1 cellular context compared by ENCODE assay signal in the genomic region with DNA sequence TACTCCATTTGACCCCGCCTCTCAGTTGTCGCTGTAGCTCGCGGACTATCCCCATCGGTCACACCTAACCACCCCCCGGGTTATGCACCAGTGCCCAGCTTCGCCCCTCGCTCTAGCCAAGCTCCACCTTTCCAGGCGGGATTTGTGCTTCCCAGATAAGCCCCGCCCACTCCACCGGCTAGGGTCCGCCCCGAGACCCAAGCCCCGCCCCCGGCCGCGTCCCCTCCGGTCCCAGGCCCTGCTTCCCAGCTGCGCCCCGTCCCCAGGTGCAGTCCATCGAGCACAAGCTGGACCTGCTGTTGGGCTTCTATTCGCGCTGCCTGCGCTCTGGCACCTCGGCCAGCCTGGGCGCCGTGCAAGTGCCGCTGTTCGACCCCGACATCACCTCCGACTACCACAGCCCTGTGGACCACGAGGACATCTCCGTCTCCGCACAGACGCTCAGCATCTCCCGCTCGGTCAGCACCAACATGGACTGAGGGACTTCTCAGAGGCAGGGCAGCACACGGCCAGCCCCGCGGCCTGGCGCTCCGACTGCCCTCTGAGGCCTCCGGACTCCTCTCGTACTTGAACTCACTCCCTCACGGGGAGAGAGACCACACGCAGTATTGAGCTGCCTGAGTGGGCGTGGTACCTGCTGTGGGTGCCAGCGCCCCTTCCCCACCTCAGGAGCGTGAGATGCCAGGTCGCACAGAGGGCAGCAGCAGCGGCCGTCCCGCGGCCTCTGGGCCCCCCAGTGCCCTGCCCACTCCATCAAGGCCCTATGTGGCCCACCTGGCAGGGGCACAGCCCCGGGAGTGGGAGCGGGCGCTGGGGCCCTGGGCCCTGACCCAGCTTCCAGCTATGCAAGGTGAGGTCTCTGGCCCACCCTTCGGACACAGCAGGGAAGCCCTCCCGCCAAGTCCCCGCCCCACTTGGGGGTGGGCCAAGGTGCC.
TF ChIP-seq lines count a peak whose summit lies in the region.

No MANE protein-coding gene starts in this region.

TF ChIP-seq in GM23338, 12 proteins besides CTCF, POLR2A, EP300 and RAD21 (continued from another document):
- TF ChIP-seq, protein P1, sequence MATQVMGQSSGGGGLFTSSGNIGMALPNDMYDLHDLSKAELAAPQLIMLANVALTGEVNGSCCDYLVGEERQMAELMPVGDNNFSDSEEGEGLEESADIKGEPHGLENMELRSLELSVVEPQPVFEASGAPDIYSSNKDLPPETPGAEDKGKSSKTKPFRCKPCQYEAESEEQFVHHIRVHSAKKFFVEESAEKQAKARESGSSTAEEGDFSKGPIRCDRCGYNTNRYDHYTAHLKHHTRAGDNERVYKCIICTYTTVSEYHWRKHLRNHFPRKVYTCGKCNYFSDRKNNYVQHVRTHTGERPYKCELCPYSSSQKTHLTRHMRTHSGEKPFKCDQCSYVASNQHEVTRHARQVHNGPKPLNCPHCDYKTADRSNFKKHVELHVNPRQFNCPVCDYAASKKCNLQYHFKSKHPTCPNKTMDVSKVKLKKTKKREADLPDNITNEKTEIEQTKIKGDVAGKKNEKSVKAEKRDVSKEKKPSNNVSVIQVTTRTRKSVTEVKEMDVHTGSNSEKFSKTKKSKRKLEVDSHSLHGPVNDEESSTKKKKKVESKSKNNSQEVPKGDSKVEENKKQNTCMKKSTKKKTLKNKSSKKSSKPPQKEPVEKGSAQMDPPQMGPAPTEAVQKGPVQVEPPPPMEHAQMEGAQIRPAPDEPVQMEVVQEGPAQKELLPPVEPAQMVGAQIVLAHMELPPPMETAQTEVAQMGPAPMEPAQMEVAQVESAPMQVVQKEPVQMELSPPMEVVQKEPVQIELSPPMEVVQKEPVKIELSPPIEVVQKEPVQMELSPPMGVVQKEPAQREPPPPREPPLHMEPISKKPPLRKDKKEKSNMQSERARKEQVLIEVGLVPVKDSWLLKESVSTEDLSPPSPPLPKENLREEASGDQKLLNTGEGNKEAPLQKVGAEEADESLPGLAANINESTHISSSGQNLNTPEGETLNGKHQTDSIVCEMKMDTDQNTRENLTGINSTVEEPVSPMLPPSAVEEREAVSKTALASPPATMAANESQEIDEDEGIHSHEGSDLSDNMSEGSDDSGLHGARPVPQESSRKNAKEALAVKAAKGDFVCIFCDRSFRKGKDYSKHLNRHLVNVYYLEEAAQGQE (IDR thresholded peaks at IDR 0.05; ENCODE audit: unreplicated experiment): no peak
- TF ChIP-seq EZH2phosphoT487 (IDR thresholded peaks at IDR 0.05; ENCODE audit: unreplicated experiment): no peak
- TF ChIP-seq STAT1 (IDR thresholded peaks at IDR 0.05; ENCODE audit: unreplicated experiment): no peak
- no peak for TF ChIP-seq POLR2AphosphoS5 (IDR thresholded peaks at IDR 0.05; ENCODE audit: low read depth)
- no peak for TF ChIP-seq JUNB (IDR thresholded peaks at IDR 0.05; ENCODE audit: unreplicated experiment)
